ENCODE assay signal across 8 cellular contexts in genomic region chr6:1624071-1624847, GRCh38. TPM values are rescaled to one million over a fixed set of nuclear protein-coding genes. Genes with fewer than 3 reads are reported as not detected.
DNase-seq lines count a peak whose midpoint lies in the region; ATAC-seq, FAIRE-seq and TF ChIP-seq lines count a peak whose summit lies in the region.

No MANE protein-coding gene starts in this region.

- H3K4me1 ChIP-seq in right lobe of liver (peaks cover 0 to 18% (median 0%) of the 10 kb centered on the region in 4 donors), upper lobe of left lung (peaks cover 18 to 40% (median 29%) of the 10 kb centered on the region in 4 donors)

- H3K4me3 ChIP-seq in cardiac fibroblast (replicated peaks in 1 of 2; ENCODE audit: low read depth in 2 of 2, low read length in 2 of 2) (peak overlapping the region; percentile 64 to 69), right lobe of liver (peak overlapping the region; percentile 39 to 51 (median 49)), upper lobe of left lung (peak overlapping the region in 3 of 4 donors; percentile 40 to 56 (median 47))

- no peak for TF ChIP-seq CTCF in cardiac fibroblast (IDR thresholded peaks at IDR 0.05; ENCODE audit: low read depth, low read length)
- TF ChIP-seq CTCF in right lobe of liver (IDR thresholded peaks at IDR 0.05): no peak
- no peak for TF ChIP-seq CTCF in upper lobe of left lung (IDR thresholded peaks at IDR 0.05)

- DNase-seq in activated T-cell treated with anti-CD3 and anti-CD28 coated beads, Interleukin-2, amount 50 U/mL, for 4 hours: no peak
- no peak for DNase-seq in activated T-cell treated with anti-CD3 and anti-CD28 coated beads, Interleukin-2, amount 50 U/mL, for 1 hour
- no peak for DNase-seq in cardiac fibroblast (ENCODE audit: low read depth in 2 of 2)
- DNase-seq in right lobe of liver: peak in 2 of 3 donors; percentile 39 to 52
- peak in 1 of 2 donors; percentile 82 for DNase-seq in upper lobe of left lung
- no peak for DNase-seq in HTR-8/SVneo (ENCODE audit: insufficient read length, low spot score)
- DNase-seq in NCI-H510A treated with DMSO at 0.1 percent for 48 hours (lab: John Stamatoyannopoulos, UW): no peak
- DNase-seq in anterior cingulate cortex (lab: John Stamatoyannopoulos, UW): no peak

- H3K36me3 ChIP-seq in right lobe of liver: no peaks in the 10 kb centered on the region
- no peaks in the 10 kb centered on the region for H3K36me3 ChIP-seq in upper lobe of left lung

- H3K27me3 ChIP-seq in right lobe of liver: peaks cover 0 to 40% of the 10 kb centered on the region in 2 donors
- peaks cover 0 to 47% (median 24%) of the 10 kb centered on the region in 4 donors for H3K27me3 ChIP-seq in upper lobe of left lung

- peak; percentile 69 to 75 for ATAC-seq in activated T-cell treated with anti-CD3 and anti-CD28 coated beads, Interleukin-2, amount 50 U/mL, for 4 hours
- ATAC-seq in right lobe of liver: peak; percentile 12 to 24 (median 16)
- ATAC-seq in upper lobe of left lung (ENCODE audit: low FRiP score in 2 of 2): peak in 1 of 2 donors; percentile 24

- TF ChIP-seq EP300 in upper lobe of left lung (IDR thresholded peaks at IDR 0.05): no peak

- no peaks in the 10 kb centered on the region for H3K9me3 Mint-ChIP-seq in activated T-cell treated with anti-CD3 and anti-CD28 coated beads, Interleukin-2, amount 50 U/mL, for 4 hours

- no peak for FAIRE-seq in HTR-8/SVneo (lab: Jason Lieb, UNC)

- intact Hi-C loops in right lobe of liver (cut with DNase I): no loop called here

- H3K9me3 ChIP-seq in right lobe of liver (no peaks in the 10 kb centered on the region), upper lobe of left lung (no peaks in the 10 kb centered on the region)

- 20% methylated on average over 20 of the region's 65 CpGs for WGBS in right lobe of liver (ENCODE audit: insufficient coverage, low coverage, low lambda C conversion rate, missing lambda C conversion rate)
- 36 to 37% methylated on average over 37 to 65 of the region's 65 CpGs for WGBS in upper lobe of left lung, 2 donors

- H3K4me3 Mint-ChIP-seq in activated T-cell treated with anti-CD3 and anti-CD28 coated beads, Interleukin-2, amount 50 U/mL, for 4 hours: peak overlapping the region; percentile 37

- no peak overlapping the region for H3K27ac ChIP-seq in right lobe of liver
- H3K27ac ChIP-seq in upper lobe of left lung: no peak overlapping the region

- peaks cover 66% of the 10 kb centered on the region for H3K27me3 Mint-ChIP-seq in activated T-cell treated with anti-CD3 and anti-CD28 coated beads, Interleukin-2, amount 50 U/mL, for 4 hours (ENCODE audit: low read depth)

- peaks cover 14% of the 10 kb centered on the region for H3K4me1 Mint-ChIP-seq in activated T-cell treated with anti-CD3 and anti-CD28 coated beads, Interleukin-2, amount 50 U/mL, for 4 hours (ENCODE audit: low read depth)

- TF ChIP-seq POLR2A in right lobe of liver (IDR thresholded peaks at IDR 0.05) (no peak), upper lobe of left lung (IDR thresholded peaks at IDR 0.05) (no peak)

- H3K36me3 Mint-ChIP-seq in activated T-cell treated with anti-CD3 and anti-CD28 coated beads, Interleukin-2, amount 50 U/mL, for 4 hours (ENCODE audit: insufficient read depth): peaks cover 19% of the 10 kb centered on the region

RNA-seq across cellular contexts. Expression of gene FOXC1, which starts 14.5 kb away (rescaled TPM):
- under 1 TPM; 0.05 to 0.08 (median 0.05) TPM for total RNA-seq in activated T-cell treated with anti-CD3 and anti-CD28 coated beads, Interleukin-2, amount 50 U/mL, for 4 hours
- total RNA-seq in right lobe of liver (under 1 TPM; 0.24 to 0.87 (median 0.50) TPM), upper lobe of left lung (1 to 10 TPM in 5 of 6 donors, under 1 TPM in 1; 0.22 to 5.5 (median 2.2) TPM)

Comparison
In these comparisons a context has a peak if more than half of its experiments do, and no peak if none do; other contexts are left out.
1. DNase-seq: peak in right lobe of liver (2 of 3); none in activated T-cell treated with anti-CD3 and anti-CD28 coated beads, Interleukin-2, amount 50 U/mL, for 4 hours (single experiment), activated T-cell treated with anti-CD3 and anti-CD28 coated beads, Interleukin-2, amount 50 U/mL, for 1 hour (single experiment), cardiac fibroblast (0 of 2), HTR-8/SVneo (single experiment), NCI-H510A treated with DMSO at 0.1 percent for 48 hours (single experiment) and anterior cingulate cortex (0 of 58).
2. Peak in every context shown above with its lines, with median percentiles within 50 percentile points of each other: H3K4me3 ChIP-seq.